ENCODE assay signal across 12 cellular contexts in the genomic region with DNA sequence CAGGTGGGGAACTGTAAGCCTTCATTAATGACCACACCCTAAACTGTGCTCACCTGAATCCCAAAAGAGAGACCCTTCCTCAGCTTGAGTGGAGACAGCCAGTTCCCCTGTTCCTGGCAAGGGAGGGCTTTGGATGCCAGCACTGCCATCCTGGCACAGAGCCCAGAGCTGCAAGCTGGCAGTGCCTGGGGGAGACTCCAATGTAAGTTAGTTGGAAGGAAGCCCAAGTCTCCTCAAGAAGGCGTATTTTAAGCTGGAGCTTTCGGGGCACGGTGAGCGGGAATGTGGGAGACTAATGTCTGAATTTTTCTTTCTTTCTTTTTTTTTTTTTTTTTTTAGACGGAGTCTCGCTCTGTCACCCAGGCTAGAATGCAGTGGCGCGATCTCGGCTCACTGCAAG. TPM values are rescaled to one million over a fixed set of nuclear protein-coding genes. Genes with fewer than 3 reads are reported as not detected.
DNase-seq lines count a peak whose midpoint lies in the region; ATAC-seq, FAIRE-seq and TF ChIP-seq lines count a peak whose summit lies in the region.
"Had no signal": no experiment of that assay in that cellular context is flagged by ENCODE, and none has a peak within 500 bp of the region (broad histone marks: within the 10 kb centered on the region; RNA-seq: fewer than 3 reads in every experiment).

No MANE protein-coding gene starts in this region.

- no peaks in the 10 kb centered on the region for H3K9me3 Mint-ChIP-seq in mesothelial cell of epicardium
- no peaks in the 10 kb centered on the region for H3K9me3 Mint-ChIP-seq in activated T-helper 17 cell treated with anti-CD3 and anti-CD28 coated beads, Interleukin-2, amount 50 U/mL, for 72 hours

- H3K27me3 Mint-ChIP-seq in mesothelial cell of epicardium (ENCODE audit: low read depth) = no peaks in the 10 kb centered on the region
- no peaks in the 10 kb centered on the region for H3K27me3 Mint-ChIP-seq in activated T-helper 17 cell treated with anti-CD3 and anti-CD28 coated beads, Interleukin-2, amount 50 U/mL, for 72 hours

- ATAC-seq in activated T-helper 17 cell treated with anti-CD3 and anti-CD28 coated beads, Interleukin-2, amount 50 U/mL, for 72 hours (replicated peaks) = no peak
- no peak for ATAC-seq in GM18858 (IDR thresholded peaks at IDR 0.05; ENCODE audit: unreplicated experiment)

- DNase-seq in NCI-H1694 treated with DMSO at 0.1 percent for 48 hours (lab: John Stamatoyannopoulos, UW) (peak; percentile 20), NCI-H1694 (lab: John Stamatoyannopoulos, UW) (no peak), cerebellar cortex (ENCODE audit: low spot score) (peak; percentile 66), mesothelial cell of epicardium (ENCODE audit: low spot score in 2 of 2, unreplicated experiment in 2 of 2) (no peak), transverse colon (peak; percentile 55), urothelium cell line (ENCODE audit: low spot score) (no peak)
- DNase-seq: activated T-cell treated with anti-CD3 and anti-CD28 coated beads for 4 hours; stimulated activated CD4-positive, alpha-beta T cell treated with anti-CD3 and anti-CD28 coated beads, Interleukin-4, amount 100 ng/mL, for 24 hours had no signal

- no peak for TF ChIP-seq EP300 in transverse colon (IDR thresholded peaks at IDR 0.05; ENCODE audit: low read depth)

- in situ Hi-C loops in transverse colon (cut with MboI; ENCODE audit: low pct_ligation_motif_present in 1 of 4, low pct_unique_long_range_greater_than_20kb in 1 of 4, low sequenced_read_pairs in 3 of 4) = no loop called here

- WGBS in transverse colon (ENCODE audit: low coverage in 1 of 2), 2 donors = 52 to 56% methylated on average over 9 of the region's 9 CpGs

- H3K4me3 ChIP-seq in transverse colon = peak overlapping the region in 1 of 4 donors; percentile 8

- TF ChIP-seq POLR2A in transverse colon (IDR thresholded peaks at IDR 0.05) = no peak

- TF ChIP-seq CTCF in mesothelial cell of epicardium (IDR thresholded peaks at IDR 0.05; ENCODE audit: unreplicated experiment) (no peak), transverse colon (IDR thresholded peaks at IDR 0.05) (no peak)

- intact Hi-C loops in transverse colon (cut with DNase I; ENCODE audit: low total_unique reads) = no loop called here

- no peak for FAIRE-seq in urothelium cell line (lab: Jason Lieb, UNC)

- H3K27ac ChIP-seq in transverse colon = peak overlapping the region; percentile 99 to 100 (median 100)
- H3K27ac ChIP-seq: 22Rv1 had no signal

- H3K36me3 Mint-ChIP-seq in mesothelial cell of epicardium = peaks cover 3% of the 10 kb centered on the region
- no peaks in the 10 kb centered on the region for H3K36me3 Mint-ChIP-seq in activated T-helper 17 cell treated with anti-CD3 and anti-CD28 coated beads, Interleukin-2, amount 50 U/mL, for 72 hours (ENCODE audit: low read depth)

- H3K9me3 ChIP-seq in transverse colon = no peaks in the 10 kb centered on the region

- no peaks in the 10 kb centered on the region for H3K36me3 ChIP-seq in transverse colon

- H3K4me1 Mint-ChIP-seq in mesothelial cell of epicardium = peaks cover 59% of the 10 kb centered on the region
- H3K4me1 Mint-ChIP-seq in activated T-helper 17 cell treated with anti-CD3 and anti-CD28 coated beads, Interleukin-2, amount 50 U/mL, for 72 hours = no peaks in the 10 kb centered on the region

- H3K4me3 Mint-ChIP-seq in mesothelial cell of epicardium = no peak overlapping the region
- H3K4me3 Mint-ChIP-seq in activated T-helper 17 cell treated with anti-CD3 and anti-CD28 coated beads, Interleukin-2, amount 50 U/mL, for 72 hours = no peak overlapping the region

- H3K27me3 ChIP-seq in transverse colon = no peaks in the 10 kb centered on the region

- peaks cover 30 to 77% (median 71%) of the 10 kb centered on the region in 4 donors for H3K4me1 ChIP-seq in transverse colon

- H3K27ac Mint-ChIP-seq in mesothelial cell of epicardium = peak overlapping the region; percentile 97
- no peak overlapping the region for H3K27ac Mint-ChIP-seq in activated T-helper 17 cell treated with anti-CD3 and anti-CD28 coated beads, Interleukin-2, amount 50 U/mL, for 72 hours

RNA-seq across cellular contexts. Expression of gene CDC42EP4, which starts 4.7 kb away (rescaled TPM):
- total RNA-seq in mesothelial cell of epicardium (68.4 to 71.3 TPM (median 70.3 TPM) in 3 replicates), transverse colon (10 to 100 TPM; 54.9 to 75.6 (median 69.6) TPM)
- 1 to 10 TPM in 1 of 2 donors, under 1 TPM in 1; 0.67 to 2.5 TPM for total RNA-seq in activated T-helper 17 cell treated with anti-CD3 and anti-CD28 coated beads, Interleukin-2, amount 50 U/mL, for 72 hours

RNA-seq across cellular contexts. Expression of gene CPSF4L, which starts 45.5 kb away (rescaled TPM):
- total RNA-seq in mesothelial cell of epicardium = 0.40 TPM in 1 of 3 replicates, not detected in the others
- not detected for total RNA-seq in transverse colon
- total RNA-seq in activated T-helper 17 cell treated with anti-CD3 and anti-CD28 coated beads, Interleukin-2, amount 50 U/mL, for 72 hours = not detected
- total RNA-seq: lung microvascular endothelial cell had no signal

Comparison
In these comparisons a context has a peak if more than half of its experiments do, and no peak if none do; other contexts are left out.
1. DNase-seq: peak in NCI-H1694 treated with DMSO at 0.1 percent for 48 hours (single experiment), cerebellar cortex (single experiment) and transverse colon (single experiment); none in NCI-H1694 (single experiment), mesothelial cell of epicardium (0 of 2) and urothelium cell line (single experiment).
2. RNA of gene CDC42EP4, which starts 4.7 kb away (total RNA-seq): 54.9 to 75.6 TPM in transverse colon and 68.4 to 71.3 TPM in mesothelial cell of epicardium; 0.67 to 2.5 TPM in activated T-helper 17 cell treated with anti-CD3 and anti-CD28 coated beads, Interleukin-2, amount 50 U/mL, for 72 hours; every median in the first group is over 10 times any median in the second.